ENCODE assay signal across 1 cellular context in the genomic region with DNA sequence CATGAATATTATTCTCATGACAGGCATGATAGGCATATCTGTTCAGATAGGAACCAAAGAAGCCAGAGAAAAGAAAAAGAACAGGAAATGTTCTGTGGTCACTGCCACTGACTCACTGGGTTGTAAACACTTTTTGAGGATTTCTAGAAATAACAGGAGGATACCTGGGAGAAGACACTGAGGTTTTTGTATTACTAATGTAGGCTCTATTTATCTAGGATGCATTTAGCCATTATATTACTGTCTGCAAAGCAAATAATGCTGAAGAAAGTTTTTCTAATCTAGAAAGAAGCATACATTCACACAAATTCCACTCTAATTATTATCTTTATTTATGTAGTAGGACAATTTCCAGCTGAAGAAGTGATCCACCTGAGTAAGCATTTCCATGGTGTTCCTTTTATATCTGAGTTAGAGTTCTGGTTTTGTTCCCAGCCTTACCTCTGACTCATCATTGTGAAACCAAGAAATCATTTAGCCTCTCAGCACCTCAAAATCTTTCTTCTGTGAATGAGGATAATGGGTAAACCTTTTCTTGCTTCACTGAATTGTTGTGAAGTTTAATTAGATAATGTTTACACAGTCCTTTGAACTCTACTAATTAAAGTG.
TF ChIP-seq lines count a peak whose summit lies in the region.

No MANE protein-coding gene starts in this region.

TF ChIP-seq in SK-N-SH treated with all-trans-retinoic acid at 6 μM for 48 hours, 23 proteins besides CTCF, POLR2A, EP300 and RAD21 (continued from another document):
- TF ChIP-seq, protein P1, sequence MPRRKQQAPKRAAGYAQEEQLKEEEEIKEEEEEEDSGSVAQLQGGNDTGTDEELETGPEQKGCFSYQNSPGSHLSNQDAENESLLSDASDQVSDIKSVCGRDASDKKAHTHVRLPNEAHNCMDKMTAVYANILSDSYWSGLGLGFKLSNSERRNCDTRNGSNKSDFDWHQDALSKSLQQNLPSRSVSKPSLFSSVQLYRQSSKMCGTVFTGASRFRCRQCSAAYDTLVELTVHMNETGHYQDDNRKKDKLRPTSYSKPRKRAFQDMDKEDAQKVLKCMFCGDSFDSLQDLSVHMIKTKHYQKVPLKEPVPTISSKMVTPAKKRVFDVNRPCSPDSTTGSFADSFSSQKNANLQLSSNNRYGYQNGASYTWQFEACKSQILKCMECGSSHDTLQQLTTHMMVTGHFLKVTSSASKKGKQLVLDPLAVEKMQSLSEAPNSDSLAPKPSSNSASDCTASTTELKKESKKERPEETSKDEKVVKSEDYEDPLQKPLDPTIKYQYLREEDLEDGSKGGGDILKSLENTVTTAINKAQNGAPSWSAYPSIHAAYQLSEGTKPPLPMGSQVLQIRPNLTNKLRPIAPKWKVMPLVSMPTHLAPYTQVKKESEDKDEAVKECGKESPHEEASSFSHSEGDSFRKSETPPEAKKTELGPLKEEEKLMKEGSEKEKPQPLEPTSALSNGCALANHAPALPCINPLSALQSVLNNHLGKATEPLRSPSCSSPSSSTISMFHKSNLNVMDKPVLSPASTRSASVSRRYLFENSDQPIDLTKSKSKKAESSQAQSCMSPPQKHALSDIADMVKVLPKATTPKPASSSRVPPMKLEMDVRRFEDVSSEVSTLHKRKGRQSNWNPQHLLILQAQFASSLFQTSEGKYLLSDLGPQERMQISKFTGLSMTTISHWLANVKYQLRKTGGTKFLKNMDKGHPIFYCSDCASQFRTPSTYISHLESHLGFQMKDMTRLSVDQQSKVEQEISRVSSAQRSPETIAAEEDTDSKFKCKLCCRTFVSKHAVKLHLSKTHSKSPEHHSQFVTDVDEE (CRISPR knock-in tag; IDR thresholded peaks at IDR 0.05), result no peak
- no peak for TF ChIP-seq CREB5 (CRISPR knock-in tag; IDR thresholded peaks at IDR 0.05; ENCODE audit: low read depth)
- TF ChIP-seq OSR1 (CRISPR knock-in tag; IDR thresholded peaks at IDR 0.05), result no peak
- no peak for TF ChIP-seq ZC3H10 (CRISPR knock-in tag; IDR thresholded peaks at IDR 0.05)
- no peak for TF ChIP-seq CSDC2 (CRISPR knock-in tag; IDR thresholded peaks at IDR 0.05)
- TF ChIP-seq PATZ1 (CRISPR knock-in tag; IDR thresholded peaks at IDR 0.05; ENCODE audit: borderline replicate concordance), result no peak
- TF ChIP-seq ARNTL (CRISPR knock-in tag; IDR thresholded peaks at IDR 0.05; ENCODE audit: borderline replicate concordance, low read depth), result no peak
- no peak for TF ChIP-seq GLIS3 (CRISPR knock-in tag; IDR thresholded peaks at IDR 0.05)
